Comparison of ENCODE assay signal across 22 cellular contexts in the genomic region with DNA sequence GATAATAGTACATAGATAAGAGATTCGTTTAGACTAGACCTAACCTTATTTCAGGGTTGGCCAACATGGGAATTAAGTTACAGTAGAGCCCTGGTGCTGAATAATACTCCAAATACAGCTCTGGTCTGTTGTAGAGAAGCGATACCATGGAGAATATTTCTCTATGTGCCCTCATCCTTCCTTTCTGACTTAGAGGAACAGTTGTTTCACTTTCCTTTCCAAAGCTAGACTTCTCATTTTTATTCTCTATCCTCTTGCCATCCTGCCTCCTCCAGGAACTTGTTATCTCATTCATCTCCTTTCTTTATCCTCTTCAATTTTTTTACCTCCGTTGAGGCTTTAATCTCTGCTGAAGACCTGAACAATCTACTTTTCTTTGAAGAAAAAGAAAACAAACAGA.
DNase-seq lines count a peak whose midpoint lies in the region; ATAC-seq, FAIRE-seq and TF ChIP-seq lines count a peak whose summit lies in the region.
"Had no signal": no experiment of that assay in that cellular context is flagged by ENCODE, and none has a peak within 500 bp of the region (broad histone marks: within the 10 kb centered on the region; RNA-seq: fewer than 3 reads in every experiment).

No MANE protein-coding gene starts in this region.

- H3K9me3 ChIP-seq in WERI-Rb-1 (ENCODE audit: severe bottlenecking): no peaks in the 10 kb centered on the region
- H3K9me3 ChIP-seq: HAP-1 had no signal

- no peak for TF ChIP-seq CTCF in WERI-Rb-1 (IDR thresholded peaks at IDR 0.05; ENCODE audit: low read depth, low read length)

- peak; percentile 85 for FAIRE-seq in GM18507 (lab: Jason Lieb, UNC)
- FAIRE-seq: RCC 7860 had no signal

- DNase-seq in Ammon's horn (ENCODE audit: low spot score) (peak; percentile 10), GM18507 (ENCODE audit: extremely low spot score, insufficient read length, low read depth) (no peak), NOMO-1 treated with DMSO at 0.1 percent for 48 hours (lab: John Stamatoyannopoulos, UW; ENCODE audit: unreplicated experiment) (peak; percentile 73), medulla oblongata (ENCODE audit: extremely low spot score) (peak; percentile 62), germinal center (ENCODE audit: low spot score) (no peak), WERI-Rb-1 (no peak)
- DNase-seq: ACHN; AML-193; CD8-positive, alpha-beta memory T cell; GF-D8; NCI-H1048; NCI-H1436 treated with DMSO at 0.1 percent for 48 hours; NCI-H2029 treated with DMSO at 0.1 percent for 48 hours; NCI-H2171 treated with DMSO at 0.1 percent for 48 hours; NCI-H446 treated with DMSO at 0.1 percent for 48 hours; NCI-H748 treated with DMSO at 0.1 percent for 48 hours; Right ventricle myocardium superior had no signal

- ATAC-seq in GM18511 (IDR thresholded peaks at IDR 0.05; ENCODE audit: unreplicated experiment) (no peak), GM19397 (IDR thresholded peaks at IDR 0.05; ENCODE audit: unreplicated experiment) (no peak)
- ATAC-seq: SK-N-SH treated with all-trans-retinoic acid at 6 μM for 48 hours had no signal

- no peaks in the 10 kb centered on the region for H3K36me3 ChIP-seq in WERI-Rb-1
- H3K36me3 ChIP-seq: HAP-1 had no signal

- H3K4me3 ChIP-seq in WERI-Rb-1 (ENCODE audit: low read depth, low read length): no peak overlapping the region
- H3K4me3 ChIP-seq: HAP-1 had no signal

- no peak overlapping the region for H3K27ac ChIP-seq in WERI-Rb-1

- no peaks in the 10 kb centered on the region for H3K27me3 ChIP-seq in WERI-Rb-1 (ENCODE audit: insufficient read depth, low read depth, severe bottlenecking)

Comparison
In these comparisons a context has a peak if more than half of its experiments do, and no peak if none do; other contexts are left out.
1. DNase-seq: peak in Ammon's horn (single experiment), NOMO-1 treated with DMSO at 0.1 percent for 48 hours (single experiment) and medulla oblongata (single experiment); none in GM18507 (single experiment), germinal center (single experiment) and WERI-Rb-1 (single experiment).